9 cellular contexts compared by ENCODE assay signal in the genomic region with DNA sequence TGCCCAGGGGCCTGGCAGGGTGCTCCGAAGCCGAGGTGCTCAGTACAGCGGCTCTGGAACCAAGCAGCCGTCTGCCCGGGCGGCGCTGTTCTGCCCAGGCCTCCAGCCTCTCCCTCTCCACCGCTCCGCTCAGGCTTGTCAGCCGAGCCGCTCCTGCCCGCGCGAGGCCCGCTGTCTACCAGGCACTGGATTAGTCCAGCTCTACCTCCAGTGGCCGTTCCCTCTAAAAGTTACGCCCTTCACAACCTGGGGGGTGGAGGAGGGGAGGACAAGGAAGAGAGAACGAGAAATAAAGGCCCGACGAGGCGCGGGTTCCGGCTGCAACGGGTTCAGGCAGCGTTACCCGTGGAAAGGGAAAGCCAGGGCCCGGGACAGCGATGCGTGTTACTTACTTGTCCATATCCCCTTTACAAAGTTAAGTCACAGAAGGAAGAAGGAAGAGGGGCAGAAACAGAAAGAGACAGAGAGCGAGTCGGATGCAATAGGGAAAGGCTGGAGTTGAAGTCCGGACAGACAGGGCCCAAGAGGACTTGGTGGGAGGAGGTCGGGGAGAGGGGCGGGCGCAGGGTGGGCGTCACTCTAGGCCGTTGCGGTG. TPM values are rescaled to one million over a fixed set of nuclear protein-coding genes. Genes with fewer than 3 reads are reported as not detected.
DNase-seq lines count a peak whose midpoint lies in the region; ATAC-seq and TF ChIP-seq lines count a peak whose summit lies in the region.
"Had no signal": no experiment of that assay in that cellular context is flagged by ENCODE, and none has a peak within 500 bp of the region (broad histone marks: within the 10 kb centered on the region; RNA-seq: fewer than 3 reads in every experiment).

No MANE protein-coding gene starts in this region.

- TF ChIP-seq CTCF in AG09319 (IDR thresholded peaks at IDR 0.05; ENCODE audit: low read depth, low read length) (peak; percentile 2), astrocyte of the cerebellum (IDR thresholded peaks at IDR 0.05; ENCODE audit: low read depth, low read length, missing control alignments) (no peak), lower leg skin (IDR thresholded peaks at IDR 0.05) (no peak)

- in situ Hi-C loops in astrocyte of the cerebellum (cut with HindIII; ENCODE audit: low sequenced_read_pairs) = no loop called here

- ATAC-seq in GM21381 (IDR thresholded peaks at IDR 0.05; ENCODE audit: unreplicated experiment) = peak; percentile 51

- 2 to 3% methylated on average over 35 to 38 of the region's 38 CpGs for WGBS in lower leg skin, 2 donors

- H3K4me3 ChIP-seq in astrocyte of the cerebellum (ENCODE audit: low read depth, low read length) (peak overlapping the region; percentile 14), lower leg skin (ENCODE audit: low read depth, poor library complexity, severe bottlenecking) (peak overlapping the region; percentile 2)

- no peak for DNase-seq in AG09319 (ENCODE audit: extremely low read depth, low read depth)
- no peak for DNase-seq in astrocyte of the cerebellum (ENCODE audit: low read depth)
- DNase-seq in lower leg skin (ENCODE audit: low spot score in 2 of 2) = peak in 1 of 2 donors; percentile 85
- DNase-seq in activated CD4-positive, CD25-positive, alpha-beta regulatory T cell (lab: John Stamatoyannopoulos, UW) = no peak
- DNase-seq in NCI-H774 (lab: John Stamatoyannopoulos, UW) = no peak
- no peak for DNase-seq in NCI-H2171 (lab: John Stamatoyannopoulos, UW)
- DNase-seq in stimulated activated CD4-positive, alpha-beta T cell treated with anti-CD3 and anti-CD28 coated beads, Interleukin-4, amount 100 ng/mL, for 24 hours = no peak

- intact Hi-C loops in lower leg skin (cut with DNase I; ENCODE audit: low total_unique reads) = no loop called here

- TF ChIP-seq POLR2A in lower leg skin (IDR thresholded peaks at IDR 0.05) = no peak

RNA-seq across cellular contexts. Expression of a gene that starts 2.9 kb away (rescaled TPM):
- total RNA-seq in lower leg skin = 10 to 100 TPM in 1 of 4 donors, 1 to 10 TPM in 3; 3.9 to 27.2 (median 8.1) TPM
- total RNA-seq: activated CD8-positive, alpha-beta memory T cell treated with anti-CD3 and anti-CD28 coated beads for 36 hours had no signal
